9 cellular contexts compared by ENCODE assay signal in genomic region chr1:54335396-54336056, GRCh38.
A peak's percentile ranks its signal among the peaks of the same experiment; 100 is the strongest.
DNase-seq lines count a peak whose midpoint lies in the region; ATAC-seq and TF ChIP-seq lines count a peak whose summit lies in the region.
"Had no signal": no experiment of that assay in that cellular context is flagged by ENCODE, and none has a peak within 500 bp of the region (broad histone marks: within the 10 kb centered on the region; RNA-seq: fewer than 3 reads in every experiment).

No MANE protein-coding gene starts in this region.

- H3K4me3 Mint-ChIP-seq in endothelial cell (ENCODE audit: unreplicated experiment): peak overlapping the region; percentile 84
- H3K4me3 Mint-ChIP-seq in activated CD4-positive, alpha-beta memory T cell treated with anti-CD3 and anti-CD28 coated beads, Interleukin-2, amount 10 ng/mL, durations not matched to agents 7 days and 5 days: no peak overlapping the region
- H3K4me3 Mint-ChIP-seq: activated B cell treated with CpG ODN at 0.5 μM for 24 hours had no signal

- H3K36me3 Mint-ChIP-seq in endothelial cell (ENCODE audit: low read depth, unreplicated experiment): peaks cover 6% of the 10 kb centered on the region
- H3K36me3 Mint-ChIP-seq in activated CD4-positive, alpha-beta memory T cell treated with anti-CD3 and anti-CD28 coated beads, Interleukin-2, amount 10 ng/mL, durations not matched to agents 7 days and 5 days (ENCODE audit: low read depth): no peaks in the 10 kb centered on the region

- no peak for TF ChIP-seq CTCF in A673 (conservative IDR thresholded peaks at IDR 0.05; ENCODE audit: low read depth, low read length)
- TF ChIP-seq CTCF in endothelial cell (IDR thresholded peaks at IDR 0.05; ENCODE audit: unreplicated experiment): no peak
- TF ChIP-seq CTCF in GM20000 (IDR thresholded peaks at IDR 0.05; ENCODE audit: extremely low read depth, missing control alignments): no peak

- BruUV-seq in A673 (replicated peaks; lab: Mats Ljungman, UMichigan): no TSS peak

- intact Hi-C loops in A673 (cut with micrococcal nuclease; ENCODE audit: unreplicated experiment): no loop called here

- H3K27me3 Mint-ChIP-seq in endothelial cell (ENCODE audit: unreplicated experiment): peaks cover 10% of the 10 kb centered on the region
- H3K27me3 Mint-ChIP-seq in activated CD4-positive, alpha-beta memory T cell treated with anti-CD3 and anti-CD28 coated beads, Interleukin-2, amount 10 ng/mL, durations not matched to agents 7 days and 5 days: no peaks in the 10 kb centered on the region
- H3K27me3 Mint-ChIP-seq: activated B cell treated with CpG ODN at 0.5 μM for 24 hours had no signal

- H3K4me1 ChIP-seq in A673 (ENCODE audit: insufficient read depth, low read length, poor library complexity, severe bottlenecking): peaks cover 22% of the 10 kb centered on the region
- H3K4me1 ChIP-seq in muscle layer of colon (ENCODE audit: insufficient read depth, low read length): peaks cover 81% of the 10 kb centered on the region

- CTCF ChIA-PET in A673 (lab: Charles Lee): no interaction called here
- CTCF ChIA-PET in activated CD4-positive, alpha-beta memory T cell treated with anti-CD3 and anti-CD28 coated beads, Interleukin-2, amount 10 ng/mL, durations not matched to agents 7 days and 5 days (lab: Charles Lee): no interaction called here

- H3K9me3 Mint-ChIP-seq in endothelial cell (ENCODE audit: unreplicated experiment): no peaks in the 10 kb centered on the region
- no peaks in the 10 kb centered on the region for H3K9me3 Mint-ChIP-seq in activated CD4-positive, alpha-beta memory T cell treated with anti-CD3 and anti-CD28 coated beads, Interleukin-2, amount 10 ng/mL, durations not matched to agents 7 days and 5 days
- H3K9me3 Mint-ChIP-seq: activated B cell treated with CpG ODN at 0.5 μM for 24 hours had no signal

- H3K27me3 ChIP-seq in A673 (replicated peaks; ENCODE audit: insufficient read depth, low read depth, low read length, poor library complexity) (no peaks in the 10 kb centered on the region), muscle layer of colon (ENCODE audit: control insufficient read depth in 1 of 2, insufficient read depth in 2 of 2, low read length in 2 of 2) (no peaks in the 10 kb centered on the region)

- peaks cover 74% of the 10 kb centered on the region for H3K4me1 Mint-ChIP-seq in endothelial cell (ENCODE audit: unreplicated experiment)
- H3K4me1 Mint-ChIP-seq in activated CD4-positive, alpha-beta memory T cell treated with anti-CD3 and anti-CD28 coated beads, Interleukin-2, amount 10 ng/mL, durations not matched to agents 7 days and 5 days: peaks cover 8% of the 10 kb centered on the region

- DNase-seq in A673 (ENCODE audit: low spot score) (peak; percentile 29), NCI-H524 (lab: John Stamatoyannopoulos, UW) (peak; percentile 35 to 77), endothelial cell (ENCODE audit: low spot score) (peak; percentile 70), GM20000 (ENCODE audit: low spot score) (no peak)
- DNase-seq in stimulated activated CD4-positive, alpha-beta T cell treated with anti-CD3 and anti-CD28 coated beads, Interleukin-12 subunit alpha, Interleukin-12 subunit beta, amount 100 ng/mL, for 4 hours: no peak
- DNase-seq in activated CD4-positive, alpha-beta memory T cell treated with anti-CD3 and anti-CD28 coated beads, Interleukin-2, amount 10 ng/mL, durations not matched to agents 7 days and 5 days: no peak
- DNase-seq: activated B cell treated with CpG ODN at 0.5 μM for 24 hours had no signal

- no peak overlapping the region for H3K4me3 ChIP-seq in A673 (ENCODE audit: low read depth, low read length, poor library complexity, severe bottlenecking)
- H3K4me3 ChIP-seq in muscle layer of colon (ENCODE audit: low read depth in 1 of 2, low read length in 2 of 2): peak overlapping the region in 1 of 2 donors; percentile 30

- no peak for ATAC-seq in GM18858 (IDR thresholded peaks at IDR 0.05; ENCODE audit: unreplicated experiment)

- peak overlapping the region; percentile 30 for H3K9ac ChIP-seq in muscle layer of colon (ENCODE audit: low read length)

- H3K9me3 ChIP-seq in A673 (ENCODE audit: low read depth, low read length, poor library complexity, severe bottlenecking) (no peaks in the 10 kb centered on the region), muscle layer of colon (ENCODE audit: low read length) (no peaks in the 10 kb centered on the region)

- peak overlapping the region; percentile 100 for H3K27ac Mint-ChIP-seq in endothelial cell (ENCODE audit: unreplicated experiment)
- no peak overlapping the region for H3K27ac Mint-ChIP-seq in activated CD4-positive, alpha-beta memory T cell treated with anti-CD3 and anti-CD28 coated beads, Interleukin-2, amount 10 ng/mL, durations not matched to agents 7 days and 5 days
- H3K27ac Mint-ChIP-seq: activated B cell treated with CpG ODN at 0.5 μM for 24 hours had no signal

- no peaks in the 10 kb centered on the region for H3K36me3 ChIP-seq in A673 (ENCODE audit: insufficient read depth, low read length, poor library complexity, severe bottlenecking)
- H3K36me3 ChIP-seq in muscle layer of colon (ENCODE audit: insufficient read depth, low read length): no peaks in the 10 kb centered on the region

- H3K27ac ChIP-seq in A673 (ENCODE audit: low read depth, low read length, poor library complexity, severe bottlenecking) (no peak overlapping the region), muscle layer of colon (ENCODE audit: low read depth, low read length) (peak overlapping the region; percentile 84)

- POLR2A ChIA-PET in A673 (lab: Charles Lee; ENCODE audit: low non-redundant PET): no interaction called here
- POLR2A ChIA-PET in activated CD4-positive, alpha-beta memory T cell treated with anti-CD3 and anti-CD28 coated beads, Interleukin-2, amount 10 ng/mL, durations not matched to agents 7 days and 5 days (lab: Charles Lee): no interaction called here

Comparison
In these comparisons a context has a peak if more than half of its experiments do, and no peak if none do; other contexts are left out.
1. DNase-seq: peak in A673 (single experiment), NCI-H524 (2 of 2) and endothelial cell (single experiment); none in stimulated activated CD4-positive, alpha-beta T cell treated with anti-CD3 and anti-CD28 coated beads, Interleukin-12 subunit alpha, Interleukin-12 subunit beta, amount 100 ng/mL, for 4 hours (single experiment), activated CD4-positive, alpha-beta memory T cell treated with anti-CD3 and anti-CD28 coated beads, Interleukin-2, amount 10 ng/mL, durations not matched to agents 7 days and 5 days (single experiment) and GM20000 (single experiment).